Comparison of ENCODE assay signal across 7 cellular contexts in the genomic region with DNA sequence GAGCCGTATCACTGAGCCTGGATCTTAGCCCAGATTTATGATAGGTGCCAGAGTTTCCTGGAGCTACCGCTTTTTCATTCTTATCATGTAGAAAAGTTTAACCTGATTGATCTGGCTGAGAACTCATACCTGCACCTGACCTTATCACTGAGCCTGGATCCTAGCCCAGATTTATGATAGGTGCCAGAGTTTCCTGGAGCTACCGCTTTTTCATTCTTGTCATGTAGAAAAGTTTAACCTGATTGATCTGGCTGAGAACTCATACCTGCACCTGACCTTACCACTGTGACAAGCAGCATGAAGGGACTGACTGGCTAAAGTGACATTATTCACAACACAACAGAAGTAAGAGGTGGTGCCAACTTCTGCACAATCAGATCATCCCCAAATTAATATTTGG.
A peak's percentile ranks its signal among the peaks of the same experiment; 100 is the strongest.
DNase-seq lines count a peak whose midpoint lies in the region; ATAC-seq, FAIRE-seq and TF ChIP-seq lines count a peak whose summit lies in the region.
"Not testable (repeated sequence)": the region's sequence is repeated elsewhere in the genome, so short reads cannot be mapped to it uniquely, and the experiment has no call there.

No MANE protein-coding gene starts in this region.

- not testable (repeated sequence) for H4K91ac ChIP-seq in H1 (replicated peaks; ENCODE audit: insufficient read length, low read length)

- H2BK12ac ChIP-seq in H1 (ENCODE audit: low read depth, low read length), result not testable (repeated sequence)

- not testable (repeated sequence) for H3K4me2 ChIP-seq in H1 (ENCODE audit: insufficient read depth in 1 of 2, low read depth in 2 of 2, low read length in 2 of 2); keratinocyte (ENCODE audit: control insufficient read depth, extremely low read depth, insufficient read depth, low read depth, low read length); smooth muscle cell

- H2AK5ac ChIP-seq in H1 (ENCODE audit: low read depth, low read length), result not testable (repeated sequence)

- H3K23me2 ChIP-seq in H1 (ENCODE audit: low read depth, low read length), result not testable (repeated sequence)

- not testable (repeated sequence) for H2AFZ ChIP-seq in H1 (ENCODE audit: low read length); keratinocyte (ENCODE audit: control insufficient read depth, low read length); smooth muscle cell (ENCODE audit: low read depth)

- H4K5ac ChIP-seq in H1 (ENCODE audit: insufficient read length, low read depth, low read length), result not testable (repeated sequence)

- not testable (repeated sequence) for H3K18ac ChIP-seq in H1 (ENCODE audit: extremely low read depth, low read length)

- not testable (repeated sequence) for H2BK15ac ChIP-seq in H1 (ENCODE audit: low read length)

- not testable (repeated sequence) for H3K9ac ChIP-seq in adipocyte (ENCODE audit: low read length); H1 (replicated peaks in 1 of 4; ENCODE audit: extremely low read depth in 1 of 4, low read depth in 3 of 4, low read length in 3 of 4); keratinocyte (ENCODE audit: control insufficient read depth, extremely low read depth, insufficient read depth, low read length)
- peak overlapping the region; percentile 10 for H3K9ac ChIP-seq in smooth muscle cell (ENCODE audit: low read depth)

- H3K9me3 ChIP-seq in adipocyte (ENCODE audit: control insufficient read depth, low read length), result peaks cover 30% of the 10 kb centered on the region
- H3K9me3 ChIP-seq in body of pancreas; H1 (ENCODE audit: insufficient read depth in 2 of 2, low read depth in 1 of 2, low read length in 1 of 2); keratinocyte (ENCODE audit: control insufficient read depth, low read depth, low read length); pancreas; smooth muscle cell (replicated peaks; ENCODE audit: low read depth): not testable (repeated sequence)
- peaks cover 0 to 22% (median 14%) of the 10 kb centered on the region in 4 donors for H3K9me3 ChIP-seq in stomach

- not testable (repeated sequence) for H3K23ac ChIP-seq in H1 (ENCODE audit: insufficient read length)

- H3K27me3 ChIP-seq in adipocyte (replicated peaks; ENCODE audit: control insufficient read depth, insufficient read depth, low read length); body of pancreas; H1 (replicated peaks in 1 of 4; ENCODE audit: control insufficient read depth in 3 of 4, extremely low read depth in 1 of 4, insufficient read depth in 3 of 4, low read length in 3 of 4); keratinocyte (ENCODE audit: control insufficient read depth, extremely low read depth, insufficient read depth, low read length); pancreas; smooth muscle cell (ENCODE audit: low read depth); stomach: not testable (repeated sequence)

- intact Hi-C loops in body of pancreas (cut with DNase I); pancreas (cut with DNase I); stomach (cut with DNase I; ENCODE audit: low total_unique reads): not testable (repeated sequence)

- H2BK120ac ChIP-seq in H1 (replicated peaks; ENCODE audit: low read depth, low read length), result not testable (repeated sequence)

- not testable (repeated sequence) for TF ChIP-seq RAD21 in H1 (IDR thresholded peaks at IDR 0.05 in 1 of 2, conservative IDR thresholded peaks at IDR 0.05 in 1 of 2; ENCODE audit: low read depth in 2 of 2, low read length in 2 of 2)

- not testable (repeated sequence) for H4K20me1 ChIP-seq in H1 (replicated peaks in 1 of 2; ENCODE audit: control insufficient read depth in 1 of 2, insufficient read depth in 2 of 2, low read length in 2 of 2); keratinocyte (ENCODE audit: control insufficient read depth, extremely low read depth, insufficient read depth, low read length); smooth muscle cell (ENCODE audit: low read depth)

- H3K79me2 ChIP-seq in H1 (ENCODE audit: control insufficient read depth in 1 of 2, insufficient read depth in 2 of 2, low read length in 2 of 2); keratinocyte (ENCODE audit: control insufficient read depth, insufficient read depth, low read length); smooth muscle cell (ENCODE audit: low read depth): not testable (repeated sequence)

- not testable (repeated sequence) for H3F3A ChIP-seq in smooth muscle cell (ENCODE audit: low read depth)

- not testable (repeated sequence) for H3K9me1 ChIP-seq in keratinocyte (ENCODE audit: control insufficient read depth, extremely low read depth, insufficient read depth, low read length)

- H3K4me3 ChIP-seq in adipocyte (ENCODE audit: low read length), result peak overlapping the region; percentile 17
- not testable (repeated sequence) for H3K4me3 ChIP-seq in body of pancreas; H1 (ENCODE audit: extremely low read depth in 1 of 4, insufficient read depth in 2 of 4, low read depth in 3 of 4, low read length in 4 of 4); keratinocyte (ENCODE audit: control insufficient read depth in 2 of 3, extremely low read depth in 1 of 3, insufficient read depth in 2 of 3, low read depth in 1 of 3, low read length in 3 of 3); pancreas; smooth muscle cell; stomach

- H2BK20ac ChIP-seq in H1 (ENCODE audit: low read length), result not testable (repeated sequence)

- POLR2A ChIA-PET in H1 (lab: Charles Lee; ENCODE audit: partially characterized antibody), result not testable (repeated sequence)

- WGBS in body of pancreas, 2 donors, result 20 to 23% methylated on average over 3 of the region's 3 CpGs
- WGBS in H1 (ENCODE audit: extremely low coverage in 1 of 2, insufficient coverage in 1 of 2, insufficient read length in 1 of 2, insufficient replicate concordance in 2 of 2, low coverage in 1 of 2, low lambda C conversion rate in 2 of 2, missing lambda C conversion rate in 1 of 2), 2 experiments, result 88% methylated on average over 3 of the region's 3 CpGs; no CpG with 5 or more reads in 1 of the 2 experiments
- 12% methylated on average over 3 of the region's 3 CpGs for WGBS in pancreas, 2 donors
- 95% methylated on average over 3 of the region's 3 CpGs for WGBS in smooth muscle cell (ENCODE audit: low lambda C conversion rate)
- 31 to 77% (median 46%) methylated on average over 3 of the region's 3 CpGs for WGBS in stomach, 5 donors

- H3K36me3 ChIP-seq in adipocyte (ENCODE audit: control insufficient read depth, insufficient read depth, low read length, severe bottlenecking); body of pancreas (replicated peaks in 1 of 2; ENCODE audit: insufficient read depth in 1 of 2, low read depth in 2 of 2); H1 (ENCODE audit: control insufficient read depth in 2 of 4, insufficient read depth in 4 of 4, low read length in 3 of 4); keratinocyte (ENCODE audit: control insufficient read depth in 2 of 2, extremely low read depth in 1 of 2, insufficient read depth in 2 of 2, low read length in 2 of 2); pancreas; smooth muscle cell (ENCODE audit: low read depth); stomach: not testable (repeated sequence)

- FAIRE-seq in H1 (lab: Jason Lieb, UNC); pancreas (lab: Jason Lieb, UNC): not testable (repeated sequence)
- FAIRE-seq in keratinocyte (lab: Jason Lieb, UNC), result peak; percentile 17

- dilution Hi-C loops in keratinocyte (cut with MboI; ENCODE audit: extremely low pct_ligation_motif_present, low sequenced_read_pairs), result not testable (repeated sequence)

- CTCF ChIA-PET in H1 (lab: Charles Lee; ENCODE audit: partially characterized antibody), result interaction anchor here (0.6 kb wide), 1 partner anchor 913 kb away, joined by 3 read pairs; no protein-coding TSS in a partner anchor

- H3K56ac ChIP-seq in H1 (replicated peaks; ENCODE audit: insufficient read length, low read depth, low read length), result not testable (repeated sequence)

- not testable (repeated sequence) for H3K27ac ChIP-seq in body of pancreas; H1 (ENCODE audit: low read depth, low read length); keratinocyte (ENCODE audit: control insufficient read depth, insufficient read depth, low read length); pancreas; stomach
- H3K27ac ChIP-seq in smooth muscle cell (ENCODE audit: low read depth), result peak overlapping the region; percentile 93

- H3K4ac ChIP-seq in H1 (replicated peaks; ENCODE audit: insufficient read length, low read depth, low read length), result not testable (repeated sequence)

- H3K14ac ChIP-seq in H1 (ENCODE audit: insufficient read length), result not testable (repeated sequence)

- not testable (repeated sequence) for TF ChIP-seq EP300 in H1 (IDR thresholded peaks at IDR 0.05; ENCODE audit: borderline replicate concordance in 1 of 2, low read depth in 2 of 2, low read length in 2 of 2); stomach (IDR thresholded peaks at IDR 0.05)

- not testable (repeated sequence) for H2BK5ac ChIP-seq in H1 (ENCODE audit: low read depth, low read length)

- TF ChIP-seq CTCF in body of pancreas (IDR thresholded peaks at IDR 0.05); H1 (IDR thresholded peaks at IDR 0.05; ENCODE audit: control extremely low read depth in 1 of 3, insufficient read depth in 1 of 3, low read depth in 1 of 3, low read length in 3 of 3); keratinocyte (optimal IDR thresholded peaks at IDR 0.05 in 1 of 3, IDR thresholded peaks at IDR 0.05 in 1 of 3, conservative IDR thresholded peaks at IDR 0.05 in 1 of 3; ENCODE audit: extremely low read depth in 1 of 3, insufficient read depth in 2 of 3, low read length in 3 of 3); pancreas (IDR thresholded peaks at IDR 0.05); smooth muscle cell (IDR thresholded peaks at IDR 0.05; ENCODE audit: borderline replicate concordance, insufficient read depth, poor library complexity, severe bottlenecking); stomach (IDR thresholded peaks at IDR 0.05): not testable (repeated sequence)

- H3K4me1 ChIP-seq in adipocyte (ENCODE audit: control insufficient read depth, insufficient read depth, low read length); body of pancreas; H1 (replicated peaks in 1 of 4; ENCODE audit: control insufficient read depth in 3 of 4, insufficient read depth in 4 of 4, low read length in 3 of 4); keratinocyte (ENCODE audit: control insufficient read depth, extremely low read depth, insufficient read depth, low read length); pancreas; smooth muscle cell (ENCODE audit: low read depth); stomach: not testable (repeated sequence)

- TF ChIP-seq POLR2A in body of pancreas (IDR thresholded peaks at IDR 0.05); H1 (IDR thresholded peaks at IDR 0.05; ENCODE audit: control extremely low read depth in 1 of 2, low read depth in 2 of 2, low read length in 2 of 2); stomach (IDR thresholded peaks at IDR 0.05): not testable (repeated sequence)

- H3K79me1 ChIP-seq in H1 (ENCODE audit: low read depth, low read length), result not testable (repeated sequence)

- not testable (repeated sequence) for DNase-seq in adipocyte (ENCODE audit: low read depth); H1 (ENCODE audit: low read depth in 1 of 2, low spot score in 2 of 2); keratinocyte (ENCODE audit: low read depth, low spot score); smooth muscle cell (lab: John Stamatoyannopoulos, UW; ENCODE audit: unreplicated experiment)
- DNase-seq in body of pancreas (peak; percentile 13 to 62 (median 32)), pancreas (peak in 3 of 6 donors; percentile 14 to 29 (median 29)), stomach (peak; percentile 49)

- H4K8ac ChIP-seq in H1 (ENCODE audit: extremely low read depth, insufficient read depth, low read length), result not testable (repeated sequence)

- ATAC-seq in body of pancreas, result peak; percentile 74
- peak; percentile 72 to 95 (median 78) for ATAC-seq in pancreas
